In the genomic region with DNA sequence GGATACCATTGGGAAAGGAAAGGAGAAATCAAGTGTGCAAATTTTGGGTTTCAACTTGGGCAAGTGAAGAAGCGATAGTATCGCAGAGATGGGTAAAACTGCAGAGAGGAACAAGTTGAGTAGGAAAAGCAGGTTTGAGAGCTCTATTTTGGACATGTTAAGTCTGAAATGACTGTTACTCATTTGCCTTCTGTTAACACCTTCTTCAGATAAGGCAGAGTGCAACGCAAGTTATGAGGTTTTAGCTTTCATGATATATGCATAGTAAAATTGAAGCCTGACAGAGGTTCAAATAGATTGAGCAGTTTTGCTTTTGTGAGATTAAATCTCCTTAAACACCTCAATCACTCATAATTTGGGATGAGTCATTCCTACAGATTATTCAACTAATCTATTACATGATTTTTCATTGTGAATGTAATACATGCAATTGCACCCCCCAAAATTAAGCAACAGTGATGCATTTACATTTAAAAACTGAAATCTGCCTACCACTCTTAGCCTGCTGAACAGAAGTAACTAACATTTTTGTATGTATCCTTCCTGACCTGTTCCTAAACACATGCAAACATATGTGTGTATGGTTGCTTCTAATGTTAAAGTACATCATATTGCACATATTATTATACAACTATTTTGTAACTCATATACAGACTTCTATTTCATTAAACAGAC, we compare ENCODE assay signal across 1 cellular context.
TF ChIP-seq lines count a peak whose summit lies in the region.

No MANE protein-coding gene starts in this region.

TF ChIP-seq in HepG2, 621 proteins besides CTCF, POLR2A, EP300 and RAD21 (continued from another document):
- TF ChIP-seq, protein P1, sequence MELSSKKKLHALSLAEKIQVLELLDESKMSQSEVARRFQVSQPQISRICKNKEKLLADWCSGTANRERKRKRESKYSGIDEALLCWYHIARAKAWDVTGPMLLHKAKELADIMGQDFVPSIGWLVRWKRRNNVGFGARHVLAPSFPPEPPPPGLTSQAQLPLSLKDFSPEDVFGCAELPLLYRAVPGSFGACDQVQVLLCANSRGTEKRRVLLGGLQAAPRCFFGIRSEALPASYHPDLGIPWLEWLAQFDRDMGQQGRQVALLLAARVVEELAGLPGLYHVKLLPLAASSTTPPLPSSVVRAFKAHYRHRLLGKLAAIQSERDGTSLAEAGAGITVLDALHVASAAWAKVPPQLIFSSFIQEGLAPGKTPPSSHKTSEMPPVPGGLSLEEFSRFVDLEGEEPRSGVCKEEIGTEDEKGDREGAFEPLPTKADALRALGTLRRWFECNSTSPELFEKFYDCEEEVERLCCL (CRISPR knock-in tag; IDR thresholded peaks at IDR 0.05; ENCODE audit: borderline replicate concordance), result no peak
